In genomic region chr1:60972841-60973364, GRCh38 we compare ENCODE assay signal across 13 cellular contexts.
A peak's percentile ranks its signal among the peaks of the same experiment; 100 is the strongest.
DNase-seq lines count a peak whose midpoint lies in the region; ATAC-seq, FAIRE-seq and TF ChIP-seq lines count a peak whose summit lies in the region.
"Had no signal": no experiment of that assay in that cellular context is flagged by ENCODE, and none has a peak within 500 bp of the region (broad histone marks: within the 10 kb centered on the region; RNA-seq: fewer than 3 reads in every experiment).

No MANE protein-coding gene starts in this region.

- peaks cover 3% of the 10 kb centered on the region for H3K27me3 ChIP-seq in BJ (ENCODE audit: control insufficient read depth, insufficient read depth, low read length)
- H3K27me3 ChIP-seq in uterus: no peaks in the 10 kb centered on the region
- H3K27me3 ChIP-seq: Peyer's patch, tibial nerve had no signal

- H3K36me3 ChIP-seq in BJ (ENCODE audit: control insufficient read depth, insufficient read depth, low read length): no peaks in the 10 kb centered on the region
- no peaks in the 10 kb centered on the region for H3K36me3 ChIP-seq in mucosa of descending colon (ENCODE audit: low read depth)
- H3K36me3 ChIP-seq in uterus: no peaks in the 10 kb centered on the region
- H3K36me3 ChIP-seq: Peyer's patch, tibial nerve had no signal

- FAIRE-seq in RCC 7860 (lab: Jason Lieb, UNC): peak; percentile 73

- H3K4me3 ChIP-seq in BJ (ENCODE audit: low read depth, low read length) (no peak overlapping the region), epithelial cell of esophagus (ENCODE audit: low read length) (no peak overlapping the region), mucosa of descending colon (no peak overlapping the region), uterus (no peak overlapping the region)
- H3K4me3 ChIP-seq: Peyer's patch, tibial nerve had no signal

- H3K4me1 ChIP-seq in mucosa of descending colon (ENCODE audit: low read depth): no peaks in the 10 kb centered on the region
- H3K4me1 ChIP-seq in uterus: no peaks in the 10 kb centered on the region
- H3K4me1 ChIP-seq: Peyer's patch had no signal

- TF ChIP-seq POLR2A in uterus (IDR thresholded peaks at IDR 0.05): no peak

- CTCF ChIA-PET in BJ (lab: Yijun Ruan, JAX): interaction anchor here (1.0 to 2.3 kb wide), 4 partner anchors 12 to 480 kb away, joined by 3 to 10 read pairs (median 6); no protein-coding TSS in a partner anchor

- ATAC-seq in mucosa of descending colon (peak; percentile 40), HG03097 (IDR thresholded peaks at IDR 0.05; ENCODE audit: low FRiP score, unreplicated experiment) (no peak)

- H3K9me3 ChIP-seq in mucosa of descending colon (no peaks in the 10 kb centered on the region), uterus (no peaks in the 10 kb centered on the region)
- H3K9me3 ChIP-seq: Peyer's patch, tibial nerve had no signal

- POLR2A ChIA-PET in BJ (lab: Charles Lee): no interaction called here

- intact Hi-C loops in mucosa of descending colon (cut with DNase I, micrococcal nuclease): no loop called here
- intact Hi-C loops in uterus (cut with DNase I; ENCODE audit: low total_unique reads): loop anchor here (5.0 kb wide), 1 partner anchor 69 kb away; no protein-coding TSS in a partner anchor

- no peak for TF ChIP-seq CTCF in BJ (IDR thresholded peaks at IDR 0.05; ENCODE audit: insufficient read depth, low read depth, low read length)
- no peak for TF ChIP-seq CTCF in epithelial cell of esophagus (IDR thresholded peaks at IDR 0.05; ENCODE audit: insufficient read depth, low read depth, low read length, missing control alignments)
- TF ChIP-seq CTCF in mucosa of descending colon (IDR thresholded peaks at IDR 0.05): no peak
- no peak for TF ChIP-seq CTCF in uterus (IDR thresholded peaks at IDR 0.05)

- DNase-seq in BJ (ENCODE audit: low read depth): peak; percentile 48
- peak; percentile 76 for DNase-seq in RCC 7860 (ENCODE audit: low spot score)
- DNase-seq in epithelial cell of esophagus (ENCODE audit: low read depth): peak; percentile 82
- DNase-seq in mucosa of descending colon: no peak
- no peak for DNase-seq in uterus
- DNase-seq in anterior cingulate cortex (lab: John Stamatoyannopoulos, UW): no peak
- no peak for DNase-seq in NK-92 treated with Interleukin-12 subunit alpha and Interleukin-12 subunit beta, amount 100 ng/mL, for 24 hours (lab: John Stamatoyannopoulos, UW)
- DNase-seq: activated B cell treated with CpG ODN at 0.5 μM for 24 hours, dermis blood vessel endothelial cell, NCI-H146, Peyer's patch had no signal

- no peak overlapping the region for H3K27ac ChIP-seq in uterus
- H3K27ac ChIP-seq: Peyer's patch, tibial nerve had no signal

Comparison
In these comparisons a context has a peak if more than half of its experiments do, and no peak if none do; other contexts are left out.
1. DNase-seq: peak in BJ (single experiment), RCC 7860 (single experiment) and epithelial cell of esophagus (single experiment); none in mucosa of descending colon (0 of 3), uterus (0 of 2), anterior cingulate cortex (0 of 58) and NK-92 treated with Interleukin-12 subunit alpha and Interleukin-12 subunit beta, amount 100 ng/mL, for 24 hours (single experiment).